17 cellular contexts compared by ENCODE assay signal in the genomic region with DNA sequence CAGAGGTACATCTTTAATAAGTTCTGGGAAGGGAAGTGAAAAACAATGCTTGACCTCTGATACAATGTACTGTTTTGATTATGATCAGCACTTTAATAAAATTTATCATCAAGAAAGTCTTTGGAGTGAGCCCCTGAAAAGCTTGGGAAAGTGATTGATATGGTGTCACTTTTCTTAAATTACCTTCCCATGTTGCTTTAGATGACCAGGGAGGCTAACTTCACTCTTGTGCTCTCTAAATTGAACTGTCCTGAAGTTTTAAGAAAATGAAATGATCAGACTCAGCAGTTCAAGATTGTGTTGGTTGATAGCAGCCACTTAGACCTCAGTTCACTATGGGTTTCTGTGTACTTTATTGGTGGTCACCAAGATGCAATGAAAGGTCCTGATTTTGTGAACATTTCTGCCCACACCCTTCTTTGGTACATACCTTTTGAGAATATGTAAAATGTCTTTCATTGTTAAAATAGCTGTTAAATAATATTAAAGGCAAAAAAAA. TPM values are rescaled to one million over a fixed set of nuclear protein-coding genes. Genes with fewer than 3 reads are reported as not detected.
DNase-seq lines count a peak whose midpoint lies in the region; ATAC-seq, FAIRE-seq and TF ChIP-seq lines count a peak whose summit lies in the region.
"Had no signal": no experiment of that assay in that cellular context is flagged by ENCODE, and none has a peak within 500 bp of the region (broad histone marks: within the 10 kb centered on the region; RNA-seq: fewer than 3 reads in every experiment).

No MANE protein-coding gene starts in this region.

- FAIRE-seq in A549 (lab: Jason Lieb, UNC), result no peak
- FAIRE-seq: GM18507, H54, keratinocyte had no signal

- TF ChIP-seq RAD21 in A549 (conservative IDR thresholded peaks at IDR 0.05 in 1 of 2, IDR thresholded peaks at IDR 0.05 in 1 of 2), result no peak

- intact Hi-C loops in CD14-positive monocyte (cut with micrococcal nuclease), result no loop called here
- intact Hi-C loops in activated CD4-positive, alpha-beta memory T cell treated with anti-CD3 and anti-CD28 coated beads for 36 hours (cut with micrococcal nuclease), result loop anchor here (5.0 kb wide), 1 partner anchor 455 kb away; no protein-coding TSS in a partner anchor
- intact Hi-C loops in colonic mucosa (cut with DNase I), result no loop called here

- peaks cover 0 to 4% (median 0%) of the 10 kb centered on the region in 7 donors for H3K9me3 Mint-ChIP-seq in CD14-positive monocyte
- no peaks in the 10 kb centered on the region for H3K9me3 Mint-ChIP-seq in activated CD4-positive, alpha-beta memory T cell treated with anti-CD3 and anti-CD28 coated beads for 36 hours

- DNase-seq in A549 (ENCODE audit: low read depth in 1 of 2, low spot score in 1 of 2) (no peak), CD14-positive monocyte (ENCODE audit: low spot score) (no peak), germinal center (ENCODE audit: low spot score) (no peak), G401 (ENCODE audit: low spot score) (no peak), AG08395 (ENCODE audit: low spot score) (no peak), colonic mucosa (no peak)
- DNase-seq in activated CD4-positive, alpha-beta memory T cell treated with anti-CD3 and anti-CD28 coated beads for 36 hours, result no peak
- DNase-seq: brain microvascular endothelial cell; COR-L47; effector CD8-positive, alpha-beta T cell; KBM-7; NCI-H1436; NCI-H526 had no signal

- in situ Hi-C loops in G401 (cut with HindIII; ENCODE audit: low sequenced_read_pairs), result no loop called here

- peaks cover 0 to 1% (median 0%) of the 10 kb centered on the region in 3 donors for H3K27me3 Mint-ChIP-seq in CD14-positive monocyte (ENCODE audit: low read depth in 3 of 3)
- no peaks in the 10 kb centered on the region for H3K27me3 Mint-ChIP-seq in activated CD4-positive, alpha-beta memory T cell treated with anti-CD3 and anti-CD28 coated beads for 36 hours

- POLR2A ChIA-PET in A549 (lab: Yijun Ruan, JAX), result no interaction called here
- POLR2A ChIA-PET in activated CD4-positive, alpha-beta memory T cell treated with anti-CD3 and anti-CD28 coated beads for 36 hours (lab: Charles Lee), result interaction anchor here (1.4 to 11.0 kb wide), 6 partner anchors 9 to 37 kb away, joined by 5 to 182 read pairs (median 14); a partner anchor contains a TSS

- ATAC-seq in A549, result no peak

- CTCF ChIA-PET in A549 (lab: Yijun Ruan, JAX), result interaction anchor here (0.9 to 1.6 kb wide), 2 partner anchors 10 to 579 kb away, joined by 3 to 5 read pairs; no protein-coding TSS in a partner anchor
- CTCF ChIA-PET in activated CD4-positive, alpha-beta memory T cell treated with anti-CD3 and anti-CD28 coated beads for 36 hours (lab: Charles Lee), result interaction anchor here (0.7 kb wide), 1 partner anchor 157 kb away, joined by 3 read pairs; no protein-coding TSS in a partner anchor

- H3K27ac Mint-ChIP-seq in CD14-positive monocyte, result peak overlapping the region in 4 of 7 donors; percentile 30 to 65 (median 59)
- H3K27ac Mint-ChIP-seq in activated CD4-positive, alpha-beta memory T cell treated with anti-CD3 and anti-CD28 coated beads for 36 hours, result peak overlapping the region; percentile 96

- TF ChIP-seq POLR2A in A549 (IDR thresholded peaks at IDR 0.05; ENCODE audit: low read length), result no peak

- peaks cover 88% of the 10 kb centered on the region for H3K4me1 ChIP-seq in A549
- peaks cover 81% of the 10 kb centered on the region for H3K4me1 ChIP-seq in muscle layer of colon (ENCODE audit: insufficient read depth, low read length)
- H3K4me1 ChIP-seq in colonic mucosa, result peaks cover 15% of the 10 kb centered on the region

- no peaks in the 10 kb centered on the region for H3K27me3 ChIP-seq in muscle layer of colon (ENCODE audit: control insufficient read depth in 1 of 2, insufficient read depth in 2 of 2, low read length in 2 of 2)
- H3K27me3 ChIP-seq in colonic mucosa, result no peaks in the 10 kb centered on the region
- H3K27me3 ChIP-seq: brain microvascular endothelial cell had no signal

- no peak for TF ChIP-seq EP300 in A549 (IDR thresholded peaks at IDR 0.05)

- H3K9me3 ChIP-seq in A549, result no peaks in the 10 kb centered on the region
- H3K9me3 ChIP-seq in muscle layer of colon (ENCODE audit: low read length), result no peaks in the 10 kb centered on the region
- no peaks in the 10 kb centered on the region for H3K9me3 ChIP-seq in colonic mucosa

- H3K4me3 Mint-ChIP-seq in CD14-positive monocyte, result no peak overlapping the region
- H3K4me3 Mint-ChIP-seq in activated CD4-positive, alpha-beta memory T cell treated with anti-CD3 and anti-CD28 coated beads for 36 hours, result peak overlapping the region; percentile 45

- H3K4me3 ChIP-seq in A549 (no peak overlapping the region), muscle layer of colon (ENCODE audit: low read depth in 1 of 2, low read length in 2 of 2) (no peak overlapping the region), colonic mucosa (no peak overlapping the region)

- H3K9ac ChIP-seq in muscle layer of colon (ENCODE audit: low read length) (no peak overlapping the region), colonic mucosa (ENCODE audit: low read depth in 2 of 2, low read length in 2 of 2) (no peak overlapping the region)

- no peak overlapping the region for H3K4me2 ChIP-seq in A549

- H3K27ac ChIP-seq in A549, result peak overlapping the region in 1 of 2 experiments; percentile 53; a peak in 2 of 6 replicates
- H3K27ac ChIP-seq in muscle layer of colon (ENCODE audit: low read depth, low read length), result peak overlapping the region; percentile 28
- no peak overlapping the region for H3K27ac ChIP-seq in colonic mucosa

- peaks cover 82% of the 10 kb centered on the region for H3K4me1 Mint-ChIP-seq in CD14-positive monocyte
- peaks cover 92% of the 10 kb centered on the region for H3K4me1 Mint-ChIP-seq in activated CD4-positive, alpha-beta memory T cell treated with anti-CD3 and anti-CD28 coated beads for 36 hours (ENCODE audit: low read depth)

- TF ChIP-seq CTCF in A549 (IDR thresholded peaks at IDR 0.05) (no peak), CD14-positive monocyte (IDR thresholded peaks at IDR 0.05) (no peak), colonic mucosa (IDR thresholded peaks at IDR 0.05) (no peak)

- H3K36me3 ChIP-seq in muscle layer of colon (ENCODE audit: insufficient read depth, low read length) (peaks cover 19% of the 10 kb centered on the region), colonic mucosa (no peaks in the 10 kb centered on the region)

- peaks cover 47 to 66% of the 10 kb centered on the region in 2 donors for H3K36me3 Mint-ChIP-seq in CD14-positive monocyte
- H3K36me3 Mint-ChIP-seq in activated CD4-positive, alpha-beta memory T cell treated with anti-CD3 and anti-CD28 coated beads for 36 hours, result peaks cover 64% of the 10 kb centered on the region

TF ChIP-seq in A549, 52 proteins besides CTCF, POLR2A, EP300 and RAD21:
- no peak for TF ChIP-seq CHD4 (IDR thresholded peaks at IDR 0.05; ENCODE audit: borderline replicate concordance)
- TF ChIP-seq HDAC2 (IDR thresholded peaks at IDR 0.05), result no peak
- TF ChIP-seq ZC3H11A (IDR thresholded peaks at IDR 0.05), result 0 out of 2 replicates have a peak, but pooled peaks have one; percentile 4
TF ChIP-seq in A549: peak in this region for 1.

RNA-seq across cellular contexts. Expression of a gene that starts 15.7 kb away (rescaled TPM):
- polyA plus RNA-seq in A549 (2011; rRNA removed), result 97.4 and 119 TPM in 2 replicates
- polyA plus RNA-seq in A549 (2012; cell fraction: cytosol; rRNA removed), result 21.5 and 26.8 TPM in 2 replicates
- 20.0 and 20.1 TPM in 2 replicates for polyA plus RNA-seq in A549 (2012; cell fraction: nucleus; rRNA removed)
- polyA plus RNA-seq in A549 (2017; fragmentation: RNase III; extraction: RNeasy Plus Mini Kit Qiagen cat#74134 plus additional on column Dnase treatment), result 47.0 to 57.8 TPM (median 48.5 TPM) in 3 replicates
- polyA minus RNA-seq in A549 (2011; rRNA and poly(A)+ RNA removed), result 103 and 115 TPM in 2 replicates
- 10 to 100 TPM; 46.6 to 60.3 TPM for polyA plus RNA-seq in CD14-positive monocyte
- total RNA-seq in activated CD4-positive, alpha-beta memory T cell treated with anti-CD3 and anti-CD28 coated beads for 36 hours, result 10 to 100 TPM; 36.8 to 37.0 TPM
- total RNA-seq in G401 (2014; rRNA removed; shearing (Covaris generic)), result 0.81 TPM in 1 of 2 replicates, not detected in the other
- total RNA-seq in colonic mucosa, result 10 to 100 TPM; 32.4 to 53.5 TPM

Comparison
In these comparisons a context has a peak if more than half of its experiments do, and no peak if none do; other contexts are left out.
1. RNA of a gene that starts 15.7 kb away (total RNA-seq): 32.4 to 53.5 TPM in colonic mucosa and 36.8 to 37.0 TPM in activated CD4-positive, alpha-beta memory T cell treated with anti-CD3 and anti-CD28 coated beads for 36 hours; 0.81 TPM in G401; every median in the first group is over 10 times any median in the second.